17 cellular contexts compared by ENCODE assay signal in genomic region chr1:240802271-240802670, GRCh38.
DNase-seq lines count a peak whose midpoint lies in the region; ATAC-seq and TF ChIP-seq lines count a peak whose summit lies in the region.
"Had no signal": no experiment of that assay in that cellular context is flagged by ENCODE, and none has a peak within 500 bp of the region (broad histone marks: within the 10 kb centered on the region; RNA-seq: fewer than 3 reads in every experiment).

No MANE protein-coding gene starts in this region.

- H3K27ac Mint-ChIP-seq in MCF 10A (ENCODE audit: low read depth, unreplicated experiment) (peak overlapping the region; percentile 77), HFFc6 (peak overlapping the region; percentile 83), osteocyte (ENCODE audit: unreplicated experiment) (peak overlapping the region; percentile 11)
- H3K27ac Mint-ChIP-seq: CD14-positive monocyte; CD4-positive, alpha-beta memory T cell had no signal

- POLR2A ChIA-PET in MCF 10A (lab: Yijun Ruan, JAX) = interaction anchor here (0.6 to 1.4 kb wide), 8 partner anchors 9 to 716 kb away, joined by 3 to 6 read pairs (median 3); no protein-coding TSS in a partner anchor

- ATAC-seq in RWPE2 (ENCODE audit: low read depth) (no peak), mucosa of descending colon (no peak)
- ATAC-seq: GM12878 had no signal

- H3K4me1 ChIP-seq in breast epithelium (no peaks in the 10 kb centered on the region), RWPE2 (ENCODE audit: insufficient read depth, poor library complexity, severe bottlenecking) (peaks cover 30% of the 10 kb centered on the region), mucosa of descending colon (ENCODE audit: low read depth) (no peaks in the 10 kb centered on the region)
- H3K4me1 ChIP-seq: BLaER1, HAP-1 had no signal

- peaks cover 7% of the 10 kb centered on the region for H3K36me3 Mint-ChIP-seq in MCF 10A (ENCODE audit: insufficient read depth, unreplicated experiment)
- H3K36me3 Mint-ChIP-seq in HFFc6 (ENCODE audit: low read depth) = peaks cover 30% of the 10 kb centered on the region
- peaks cover 7% of the 10 kb centered on the region for H3K36me3 Mint-ChIP-seq in osteocyte (ENCODE audit: unreplicated experiment)
- H3K36me3 Mint-ChIP-seq: CD14-positive monocyte; CD4-positive, alpha-beta memory T cell had no signal

- H3K36me3 ChIP-seq in breast epithelium (no peaks in the 10 kb centered on the region), RWPE2 (ENCODE audit: low read depth) (no peaks in the 10 kb centered on the region), mucosa of descending colon (ENCODE audit: low read depth) (no peaks in the 10 kb centered on the region)
- H3K36me3 ChIP-seq: BLaER1, HAP-1 had no signal

- no peak for TF ChIP-seq POLR2A in breast epithelium (IDR thresholded peaks at IDR 0.05)

- no peaks in the 10 kb centered on the region for H3K9me3 ChIP-seq in breast epithelium
- no peaks in the 10 kb centered on the region for H3K9me3 ChIP-seq in RWPE2 (ENCODE audit: severe bottlenecking)
- H3K9me3 ChIP-seq in mucosa of descending colon = no peaks in the 10 kb centered on the region
- H3K9me3 ChIP-seq: BLaER1, HAP-1 had no signal

- BruUV-seq in MCF 10A (replicated peaks; lab: Mats Ljungman, UMichigan) = no TSS peak

- no peak for TF ChIP-seq CTCF in MCF 10A (IDR thresholded peaks at IDR 0.05; ENCODE audit: unreplicated experiment)
- no peak for TF ChIP-seq CTCF in breast epithelium (IDR thresholded peaks at IDR 0.05)
- no peak for TF ChIP-seq CTCF in HFFc6 (IDR thresholded peaks at IDR 0.05)
- TF ChIP-seq CTCF in RWPE2 (IDR thresholded peaks at IDR 0.05; ENCODE audit: poor library complexity, severe bottlenecking) = no peak
- no peak for TF ChIP-seq CTCF in osteocyte (IDR thresholded peaks at IDR 0.05)
- no peak for TF ChIP-seq CTCF in mucosa of descending colon (IDR thresholded peaks at IDR 0.05)

- H3K9me3 Mint-ChIP-seq in MCF 10A (ENCODE audit: unreplicated experiment) (no peaks in the 10 kb centered on the region), HFFc6 (no peaks in the 10 kb centered on the region), osteocyte (ENCODE audit: unreplicated experiment) (no peaks in the 10 kb centered on the region)

- CTCF ChIA-PET in MCF 10A (lab: Yijun Ruan, JAX) = interaction anchor here (0.7 to 1.7 kb wide), 6 partner anchors 9 to 1735 kb away, joined by 3 to 9 read pairs (median 4); no protein-coding TSS in a partner anchor

- H3K4me3 ChIP-seq in breast epithelium (no peak overlapping the region), RWPE2 (ENCODE audit: severe bottlenecking) (no peak overlapping the region), mucosa of descending colon (no peak overlapping the region)
- H3K4me3 ChIP-seq: BLaER1, GM12878, HAP-1 had no signal

- DNase-seq in MCF 10A (ENCODE audit: unreplicated experiment) = no peak
- DNase-seq in breast epithelium (ENCODE audit: low spot score in 2 of 2) = no peak
- no peak for DNase-seq in HFFc6
- DNase-seq in RWPE2 (ENCODE audit: low spot score) = no peak
- no peak for DNase-seq in osteocyte (ENCODE audit: extremely low spot score, unreplicated experiment)
- DNase-seq in posterior vena cava (ENCODE audit: low spot score) = no peak
- DNase-seq in mucosa of descending colon = no peak
- DNase-seq in NCI-H510A (lab: John Stamatoyannopoulos, UW) = no peak
- DNase-seq: 8988T; ACHN; CD4-positive, alpha-beta memory T cell; DMS79 treated with DMSO at 0.1 percent for 48 hours had no signal

- H3K4me1 Mint-ChIP-seq in MCF 10A (ENCODE audit: insufficient read depth, unreplicated experiment) (peaks cover 40% of the 10 kb centered on the region), HFFc6 (ENCODE audit: low read depth) (peaks cover 90% of the 10 kb centered on the region), osteocyte (ENCODE audit: unreplicated experiment) (peaks cover 82% of the 10 kb centered on the region)
- H3K4me1 Mint-ChIP-seq: CD14-positive monocyte; CD4-positive, alpha-beta memory T cell had no signal

- H3K27me3 Mint-ChIP-seq in MCF 10A (ENCODE audit: insufficient read depth, unreplicated experiment) (no peaks in the 10 kb centered on the region), HFFc6 (ENCODE audit: insufficient read depth) (peaks cover 1% of the 10 kb centered on the region; the same call in 1 of the 2 replicates), osteocyte (ENCODE audit: unreplicated experiment) (no peaks in the 10 kb centered on the region)

- no peak overlapping the region for H3K4me3 Mint-ChIP-seq in MCF 10A (ENCODE audit: unreplicated experiment)
- H3K4me3 Mint-ChIP-seq in HFFc6 = peak overlapping the region; percentile 43; the same call in 1 of the 2 replicates
- no peak overlapping the region for H3K4me3 Mint-ChIP-seq in osteocyte (ENCODE audit: unreplicated experiment)
- H3K4me3 Mint-ChIP-seq: CD14-positive monocyte; CD4-positive, alpha-beta memory T cell had no signal

- intact Hi-C loops in MCF 10A (cut with micrococcal nuclease) (loop anchor here (10.0 kb wide), 1 partner anchor 793 kb away; no protein-coding TSS in a partner anchor), breast epithelium (cut with DNase I; ENCODE audit: low total_unique reads) (no loop called here), posterior vena cava (cut with DNase I) (no loop called here), mucosa of descending colon (cut with DNase I, micrococcal nuclease) (no loop called here)

- H3K27ac ChIP-seq in breast epithelium (no peak overlapping the region), RWPE2 (ENCODE audit: poor library complexity, severe bottlenecking) (peak overlapping the region; percentile 68)
- H3K27ac ChIP-seq: BLaER1, HL-60 had no signal

- H3K27me3 ChIP-seq in breast epithelium (no peaks in the 10 kb centered on the region), RWPE2 (ENCODE audit: insufficient read depth, poor library complexity, severe bottlenecking) (no peaks in the 10 kb centered on the region)
- H3K27me3 ChIP-seq: BLaER1 had no signal

Comparison
In these comparisons a context has a peak if more than half of its experiments do, and no peak if none do; other contexts are left out.
1. H3K27ac Mint-ChIP-seq: peak in every context shown above with its lines; median percentile 83 in HFFc6; 77 in MCF 10A; 11 in osteocyte.